ENCODE assay signal across 26 cellular contexts in genomic region chr14:89061696-89062095, GRCh38.
"Had no signal": no experiment of that assay in that cellular context is flagged by ENCODE, and none has a peak within 500 bp of the region (broad histone marks: within the 10 kb centered on the region; RNA-seq: fewer than 3 reads in every experiment).

No MANE protein-coding gene starts in this region.

- H3K27ac ChIP-seq: colonic mucosa, heart right ventricle, neutrophil, psoas muscle, skin epidermis, stomach, thoracic aorta, transverse colon had no signal

- H3K36me3 ChIP-seq: colonic mucosa, heart right ventricle, neutrophil, stomach, thoracic aorta, transverse colon had no signal

- H3K9me3 ChIP-seq: colonic mucosa, heart right ventricle, neutrophil, psoas muscle, stomach, thoracic aorta, transverse colon had no signal

- DNase-seq: cerebellar nuclear complex; colonic mucosa; effector CD4-positive, alpha-beta T cell; endodermal cell; erythroblast; foreskin melanocyte; heart right ventricle; immature natural killer cell; kidney; left cardiac atrium; left ventricle myocardium superior; naive thymus-derived CD4-positive, alpha-beta T cell; psoas muscle; retina; stimulated activated CD4-positive, alpha-beta T cell treated with anti-CD3 and anti-CD28 coated beads, Interleukin-2, amount 100 ng/mL, for 24 hours; stimulated activated CD4-positive, alpha-beta T cell treated with anti-CD3 and anti-CD28 coated beads, Interleukin-4, amount 100 ng/mL, for 4 hours; stimulated activated naive CD4-positive, alpha-beta T cell; stomach; substantia nigra; transverse colon had no signal

- ATAC-seq: heart right ventricle; left cardiac atrium; left ventricle myocardium superior; naive thymus-derived CD4-positive, alpha-beta T cell; psoas muscle; sciatic nerve had no signal

- H3K4me1 ChIP-seq: colonic mucosa, heart right ventricle, psoas muscle, stomach, transverse colon had no signal

- FAIRE-seq: endothelial cell of umbilical vein, kidney had no signal

- H3K4me3 ChIP-seq: colonic mucosa, heart right ventricle, lung, psoas muscle, skin epidermis, stomach, thoracic aorta, transverse colon had no signal

- H3K27me3 ChIP-seq: colonic mucosa, neutrophil, stomach, transverse colon had no signal
